In the genomic region with DNA sequence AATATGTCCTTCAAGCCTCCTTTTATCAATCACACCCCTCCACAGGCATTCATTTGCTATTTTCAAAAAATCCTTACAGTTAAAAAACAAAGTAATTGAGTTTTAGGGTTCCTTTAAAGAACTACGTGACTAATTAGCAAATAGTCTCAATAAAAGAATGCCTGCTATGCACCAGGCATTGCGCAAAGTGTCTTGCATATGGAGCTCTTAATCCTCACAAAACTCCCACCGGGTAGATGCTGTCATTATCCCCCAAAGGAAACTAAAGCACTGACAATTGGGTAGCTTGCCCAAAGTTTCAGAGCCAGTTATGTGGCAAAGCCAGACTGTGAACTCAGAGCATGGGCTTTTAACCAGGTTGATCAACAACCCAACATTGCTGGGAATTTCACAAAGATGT, we compare ENCODE assay signal across 19 cellular contexts.
"Had no signal": no experiment of that assay in that cellular context is flagged by ENCODE, and none has a peak within 500 bp of the region (broad histone marks: within the 10 kb centered on the region; RNA-seq: fewer than 3 reads in every experiment).

No MANE protein-coding gene starts in this region.

- H3K36me3 ChIP-seq: left lung, thoracic aorta, vagina had no signal

- H3K4me1 ChIP-seq: left lung, vagina had no signal

- H2AFZ ChIP-seq: hepatocyte had no signal

- H3K27ac ChIP-seq: hepatocyte, left lung, thoracic aorta, vagina had no signal

- ATAC-seq: activated T-helper 17 cell treated with anti-CD3 and anti-CD28 coated beads, Interleukin-2, amount 50 U/mL, for 72 hours; left lung; sciatic nerve; WTC11 had no signal

- H3K4me2 ChIP-seq: hepatocyte had no signal

- H3K79me2 ChIP-seq: hepatocyte had no signal

- H3K27me3 ChIP-seq: hepatocyte, left lung, vagina had no signal

- FAIRE-seq: endometrium, frontal cortex had no signal

- H3K4me3 ChIP-seq: hepatocyte, left lung, thoracic aorta, vagina had no signal

- DNase-seq: activated naive CD4-positive, alpha-beta T cell; activated naive CD8-positive, alpha-beta T cell treated with anti-CD3 and anti-CD28 coated beads for 36 hours; activated T-cell treated with anti-CD3 and anti-CD28 coated beads, Interleukin-2, amount 50 U/mL, for 24 hours; effector CD4-positive, alpha-beta T cell; glutamatergic neuron; immature natural killer cell; left lung; nucleus accumbens; stimulated activated CD4-positive, alpha-beta T cell treated with anti-CD3 and anti-CD28 coated beads, Interleukin-2, amount 100 ng/mL, for 48 hours; stimulated activated naive CD4-positive, alpha-beta T cell treated with Interleukin-2 at 50 U/mL for 16 hours; T-helper 9 cell had no signal
